Comparison of ENCODE assay signal across 8 cellular contexts in genomic region chr6:152863618-152864326, GRCh38.
DNase-seq lines count a peak whose midpoint lies in the region; ATAC-seq and TF ChIP-seq lines count a peak whose summit lies in the region.

No MANE protein-coding gene starts in this region.

- no peaks in the 10 kb centered on the region for H3K36me3 ChIP-seq in KMS-11 (ENCODE audit: insufficient read depth)

- peak; percentile 88 for ATAC-seq in GM21786 (IDR thresholded peaks at IDR 0.05; ENCODE audit: unreplicated experiment)

- intact Hi-C loops in posterior cingulate gyrus (cut with DNase I), result loop anchor here (1.0 to 5.0 kb wide), 2 partner anchors 85 to 159 kb away; no protein-coding TSS in a partner anchor

- no peak overlapping the region for H3K9ac ChIP-seq in KMS-11

- no peak overlapping the region for H3K27ac ChIP-seq in KMS-11

- no peak overlapping the region for H3K4me2 ChIP-seq in KMS-11

- no peaks in the 10 kb centered on the region for H3K27me3 ChIP-seq in KMS-11 (ENCODE audit: insufficient read depth, low read depth)

- H4K20me1 ChIP-seq in KMS-11 (ENCODE audit: insufficient read depth), result no peaks in the 10 kb centered on the region

- peak; percentile 75 for TF ChIP-seq CTCF in KMS-11 (conservative IDR thresholded peaks at IDR 0.05; ENCODE audit: low read depth, low read length)

- DNase-seq in ELR (ENCODE audit: low read depth), result peak; percentile 70
- DNase-seq in SIG-M5 treated with dmso at 0.1 percent for 504 hours (lab: John Stamatoyannopoulos, UW; ENCODE audit: unreplicated experiment), result peak; percentile 43
- DNase-seq in activated gamma-delta T cell treated with anti-CD3 and anti-CD28 coated beads, Interleukin-2, amount 50 U/mL, for 16 hours (ENCODE audit: low read depth), result peak; percentile 43
- peak; percentile 62 for DNase-seq in globus pallidus (ENCODE audit: low spot score)
- peak in 6 of 10 donors; percentile 41 to 72 (median 58) for DNase-seq in posterior cingulate gyrus
- no peak for DNase-seq in T1000 (lab: John Stamatoyannopoulos, UW)

- no peak overlapping the region for H3K4me3 ChIP-seq in KMS-11 (IDR thresholded peaks at IDR 0.05; ENCODE audit: insufficient read depth, low read depth, low read length)

- H3K4me1 ChIP-seq in KMS-11 (ENCODE audit: low read depth, poor library complexity, severe bottlenecking), result peaks cover 11% of the 10 kb centered on the region

- no peaks in the 10 kb centered on the region for H3K79me2 ChIP-seq in KMS-11 (ENCODE audit: insufficient read depth, low read depth)

- no peak overlapping the region for H2AFZ ChIP-seq in KMS-11 (ENCODE audit: low read depth)
